ENCODE assay signal across 16 cellular contexts in genomic region chr2:221102896-221103688, GRCh38.
DNase-seq lines count a peak whose midpoint lies in the region; ATAC-seq, FAIRE-seq and TF ChIP-seq lines count a peak whose summit lies in the region.
"Had no signal": no experiment of that assay in that cellular context is flagged by ENCODE, and none has a peak within 500 bp of the region (broad histone marks: within the 10 kb centered on the region; RNA-seq: fewer than 3 reads in every experiment).

No MANE protein-coding gene starts in this region.

- no peaks in the 10 kb centered on the region for H3K36me3 Mint-ChIP-seq in activated T-helper 17 cell treated with anti-CD3 and anti-CD28 coated beads, Interleukin-2, amount 50 U/mL, for 72 hours (ENCODE audit: low read depth)
- H3K36me3 Mint-ChIP-seq: activated naive CD8-positive, alpha-beta T cell treated with anti-CD3 and anti-CD28 coated beads, Interleukin-2, amount 10 ng/mL, durations not matched to agents 7 days and 5 days; stimulated activated naive B cell treated with anti-CD40 and anti-IgM and Interleukin-4, amounts not matched to agents 10 μg/mL and 1 μg/mL and 100 μg/mL, for 72 hours had no signal

- no peaks in the 10 kb centered on the region for H3K36me3 ChIP-seq in Karpas-422 (ENCODE audit: insufficient read depth, low read length)
- H3K36me3 ChIP-seq: BE2C, HAP-1, MG63 had no signal

- no peak overlapping the region for H3K4me3 Mint-ChIP-seq in activated T-helper 17 cell treated with anti-CD3 and anti-CD28 coated beads, Interleukin-2, amount 50 U/mL, for 72 hours
- H3K4me3 Mint-ChIP-seq: activated naive CD8-positive, alpha-beta T cell treated with anti-CD3 and anti-CD28 coated beads, Interleukin-2, amount 10 ng/mL, durations not matched to agents 7 days and 5 days; dendritic cell treated with granulocyte-macrophage colony-stimulating factor and Interleukin-4, amounts not matched to agents 40 ng/mL and 50 ng/mL, for 4 days; stimulated activated naive B cell treated with anti-CD40 and anti-IgM and Interleukin-4, amounts not matched to agents 10 μg/mL and 1 μg/mL and 100 μg/mL, for 72 hours had no signal

- H3K4me1 ChIP-seq in Karpas-422 (ENCODE audit: low read length), result no peaks in the 10 kb centered on the region
- H3K4me1 ChIP-seq: BE2C, HAP-1 had no signal

- in situ Hi-C loops in ACHN (cut with HindIII; ENCODE audit: low pct_ligation_motif_present, low pct_unique_long_range_greater_than_20kb, low sequenced_read_pairs), result no loop called here

- no peak for FAIRE-seq in GM12892 (lab: Jason Lieb, UNC)

- DNase-seq in ACHN (peak; percentile 33), Karpas-422 (no peak), hippocampal formation (lab: John Stamatoyannopoulos, UW) (no peak), AG08396 (ENCODE audit: low spot score) (no peak), GM12892 (ENCODE audit: insufficient read length) (no peak)
- DNase-seq: activated naive CD8-positive, alpha-beta T cell treated with anti-CD3 and anti-CD28 coated beads, Interleukin-2, amount 10 ng/mL, durations not matched to agents 7 days and 5 days; BE2C; MG63; NCI-H226; PC-9; stimulated activated naive B cell treated with anti-CD40 and anti-IgM and Interleukin-4, amounts not matched to agents 10 μg/mL and 1 μg/mL and 100 μg/mL, for 72 hours had no signal

- H3K4me2 ChIP-seq in Karpas-422 (ENCODE audit: low read depth, low read length, poor library complexity, severe bottlenecking), result no peak overlapping the region
- H3K4me2 ChIP-seq: PC-9 had no signal

- H3K9ac ChIP-seq in Karpas-422 (ENCODE audit: low read length), result no peak overlapping the region

- no peak overlapping the region for H3K27ac ChIP-seq in Karpas-422 (ENCODE audit: low read length)
- H3K27ac ChIP-seq: PC-9 had no signal

- H3K27me3 Mint-ChIP-seq in activated T-helper 17 cell treated with anti-CD3 and anti-CD28 coated beads, Interleukin-2, amount 50 U/mL, for 72 hours, result peaks cover 5% of the 10 kb centered on the region
- H3K27me3 Mint-ChIP-seq: activated naive CD8-positive, alpha-beta T cell treated with anti-CD3 and anti-CD28 coated beads, Interleukin-2, amount 10 ng/mL, durations not matched to agents 7 days and 5 days; dendritic cell treated with granulocyte-macrophage colony-stimulating factor and Interleukin-4, amounts not matched to agents 40 ng/mL and 50 ng/mL, for 4 days had no signal

- H3K79me2 ChIP-seq in Karpas-422 (ENCODE audit: low read length), result no peaks in the 10 kb centered on the region

- H3K4me1 Mint-ChIP-seq in activated T-helper 17 cell treated with anti-CD3 and anti-CD28 coated beads, Interleukin-2, amount 50 U/mL, for 72 hours, result peaks cover 4% of the 10 kb centered on the region
- H3K4me1 Mint-ChIP-seq: activated naive CD8-positive, alpha-beta T cell treated with anti-CD3 and anti-CD28 coated beads, Interleukin-2, amount 10 ng/mL, durations not matched to agents 7 days and 5 days had no signal

- peak; percentile 68 for ATAC-seq in GM19438 (IDR thresholded peaks at IDR 0.05; ENCODE audit: low read depth, unreplicated experiment)
- ATAC-seq in HG02938 (IDR thresholded peaks at IDR 0.05; ENCODE audit: unreplicated experiment), result peak; percentile 69
- ATAC-seq in activated T-helper 17 cell treated with anti-CD3 and anti-CD28 coated beads, Interleukin-2, amount 50 U/mL, for 72 hours (replicated peaks), result peak; percentile 35

- TF ChIP-seq POLR2A in GM12892 (IDR thresholded peaks at IDR 0.05; ENCODE audit: low read depth, low read length), result no peak

- H3K4me3 ChIP-seq in Karpas-422 (ENCODE audit: low read length), result no peak overlapping the region
- H3K4me3 ChIP-seq: HAP-1, MG63, PC-9 had no signal

- H3K9me3 Mint-ChIP-seq in activated T-helper 17 cell treated with anti-CD3 and anti-CD28 coated beads, Interleukin-2, amount 50 U/mL, for 72 hours, result no peaks in the 10 kb centered on the region
- H3K9me3 Mint-ChIP-seq: activated naive CD8-positive, alpha-beta T cell treated with anti-CD3 and anti-CD28 coated beads, Interleukin-2, amount 10 ng/mL, durations not matched to agents 7 days and 5 days; dendritic cell treated with granulocyte-macrophage colony-stimulating factor and Interleukin-4, amounts not matched to agents 40 ng/mL and 50 ng/mL, for 4 days; stimulated activated naive B cell treated with anti-CD40 and anti-IgM and Interleukin-4, amounts not matched to agents 10 μg/mL and 1 μg/mL and 100 μg/mL, for 72 hours had no signal

- H3K9me2 ChIP-seq in Karpas-422 (replicated peaks; ENCODE audit: insufficient read depth, low read length), result no peaks in the 10 kb centered on the region

- H2AFZ ChIP-seq in Karpas-422 (ENCODE audit: low read length), result no peak overlapping the region
- H2AFZ ChIP-seq: PC-9 had no signal

- H4K20me1 ChIP-seq in Karpas-422 (ENCODE audit: insufficient read depth, low read depth, low read length), result no peaks in the 10 kb centered on the region

- no peak overlapping the region for H3K27ac Mint-ChIP-seq in activated T-helper 17 cell treated with anti-CD3 and anti-CD28 coated beads, Interleukin-2, amount 50 U/mL, for 72 hours
- H3K27ac Mint-ChIP-seq: activated naive CD8-positive, alpha-beta T cell treated with anti-CD3 and anti-CD28 coated beads, Interleukin-2, amount 10 ng/mL, durations not matched to agents 7 days and 5 days; dendritic cell treated with granulocyte-macrophage colony-stimulating factor and Interleukin-4, amounts not matched to agents 40 ng/mL and 50 ng/mL, for 4 days; stimulated activated naive B cell treated with anti-CD40 and anti-IgM and Interleukin-4, amounts not matched to agents 10 μg/mL and 1 μg/mL and 100 μg/mL, for 72 hours had no signal

- H3K27me3 ChIP-seq in Karpas-422 (ENCODE audit: low read length), result no peaks in the 10 kb centered on the region
- H3K27me3 ChIP-seq: BE2C, MG63 had no signal

- H3K9me3 ChIP-seq in Karpas-422 (ENCODE audit: low read length), result no peaks in the 10 kb centered on the region
- H3K9me3 ChIP-seq: BE2C, HAP-1, MG63 had no signal
